8 cellular contexts compared by ENCODE assay signal in the genomic region with DNA sequence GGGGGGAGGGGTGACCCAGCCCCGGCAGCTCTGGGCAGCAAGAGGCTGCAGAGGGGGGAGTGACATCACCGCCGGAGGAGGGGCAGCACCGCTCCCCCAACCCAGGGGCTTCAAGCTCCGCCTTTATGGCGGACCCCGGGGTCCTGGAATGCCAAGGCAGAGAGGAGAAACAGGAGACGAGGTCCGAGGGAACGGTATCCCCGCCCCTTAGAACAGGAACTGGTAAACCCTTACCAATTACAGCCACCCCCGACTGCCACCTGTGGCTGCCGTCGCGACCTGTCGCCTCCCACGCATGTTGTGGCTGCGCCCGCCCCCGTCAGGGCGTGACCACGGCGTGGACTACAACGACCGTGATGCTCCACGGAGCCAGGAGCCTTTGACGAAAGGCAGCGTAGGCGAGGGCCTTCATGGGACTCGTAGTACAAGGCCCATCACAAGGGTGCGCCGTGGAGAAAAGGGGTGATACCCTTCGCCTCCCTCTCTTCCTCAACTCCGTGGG. TPM values are rescaled to one million over a fixed set of nuclear protein-coding genes. Genes with fewer than 3 reads are reported as not detected.
DNase-seq lines count a peak whose midpoint lies in the region; ATAC-seq and TF ChIP-seq lines count a peak whose summit lies in the region.

No MANE protein-coding gene starts in this region.

- peaks cover 54% of the 10 kb centered on the region for H3K4me1 Mint-ChIP-seq in activated naive CD8-positive, alpha-beta T cell treated with anti-CD3 and anti-CD28 coated beads, Interleukin-2, amount 50 U/mL, for 24 hours
- H3K4me1 Mint-ChIP-seq in type B pancreatic cell (ENCODE audit: unreplicated experiment): peaks cover 24% of the 10 kb centered on the region

- peak overlapping the region; percentile 75 for H3K4me3 Mint-ChIP-seq in activated naive CD8-positive, alpha-beta T cell treated with anti-CD3 and anti-CD28 coated beads, Interleukin-2, amount 50 U/mL, for 24 hours
- peak overlapping the region; percentile 91 for H3K4me3 Mint-ChIP-seq in type B pancreatic cell

- peaks cover 19% of the 10 kb centered on the region for H3K36me3 Mint-ChIP-seq in activated naive CD8-positive, alpha-beta T cell treated with anti-CD3 and anti-CD28 coated beads, Interleukin-2, amount 50 U/mL, for 24 hours (ENCODE audit: low read depth)
- peaks cover 8% of the 10 kb centered on the region for H3K36me3 Mint-ChIP-seq in type B pancreatic cell

- peak overlapping the region; percentile 89 for H3K27ac Mint-ChIP-seq in activated naive CD8-positive, alpha-beta T cell treated with anti-CD3 and anti-CD28 coated beads, Interleukin-2, amount 50 U/mL, for 24 hours
- H3K27ac Mint-ChIP-seq in type B pancreatic cell: peak overlapping the region; percentile 97

- H3K36me3 ChIP-seq in HUES48 (ENCODE audit: control insufficient read depth, insufficient read depth, low read length): no peaks in the 10 kb centered on the region
- H3K36me3 ChIP-seq in left ventricle myocardium inferior: no peaks in the 10 kb centered on the region
- H3K36me3 ChIP-seq in prostate gland: no peaks in the 10 kb centered on the region

- H3K27me3 Mint-ChIP-seq in activated naive CD8-positive, alpha-beta T cell treated with anti-CD3 and anti-CD28 coated beads, Interleukin-2, amount 50 U/mL, for 24 hours: peaks cover 55% of the 10 kb centered on the region
- H3K27me3 Mint-ChIP-seq in type B pancreatic cell: peaks cover 18% of the 10 kb centered on the region

- H3K4me3 ChIP-seq in HUES48 (ENCODE audit: low read depth, low read length): peak overlapping the region; percentile 79
- H3K4me3 ChIP-seq in left ventricle myocardium inferior: peak overlapping the region; percentile 69
- peak overlapping the region; percentile 18 to 45 for H3K4me3 ChIP-seq in prostate gland

- ATAC-seq in GM21367 (IDR thresholded peaks at IDR 0.05; ENCODE audit: unreplicated experiment): peak; percentile 33
- ATAC-seq in activated naive CD8-positive, alpha-beta T cell treated with anti-CD3 and anti-CD28 coated beads, Interleukin-2, amount 50 U/mL, for 24 hours: peak; percentile 67

- peak; percentile 87 for TF ChIP-seq POLR2A in prostate gland (IDR thresholded peaks at IDR 0.05)

- peak; percentile 12 for TF ChIP-seq CTCF in left ventricle myocardium inferior (IDR thresholded peaks at IDR 0.05; ENCODE audit: borderline replicate concordance)
- TF ChIP-seq CTCF in prostate gland (IDR thresholded peaks at IDR 0.05): no peak
- TF ChIP-seq CTCF in type B pancreatic cell (conservative IDR thresholded peaks at IDR 0.05): no peak

- peaks cover 3% of the 10 kb centered on the region for H3K27me3 ChIP-seq in HUES48 (ENCODE audit: control insufficient read depth, insufficient read depth, low read length)
- peaks cover 65% of the 10 kb centered on the region for H3K27me3 ChIP-seq in left ventricle myocardium inferior (ENCODE audit: low read depth)
- no peaks in the 10 kb centered on the region for H3K27me3 ChIP-seq in prostate gland (replicated peaks; ENCODE audit: insufficient read depth)

- peaks cover 11% of the 10 kb centered on the region for H3K4me1 ChIP-seq in HUES48 (ENCODE audit: control insufficient read depth, insufficient read depth, low read length)
- H3K4me1 ChIP-seq in left ventricle myocardium inferior: peaks cover 41% of the 10 kb centered on the region
- H3K4me1 ChIP-seq in prostate gland (replicated peaks): no peaks in the 10 kb centered on the region

- 4% methylated on average over 32 of the region's 34 CpGs for WGBS in prostate gland

- intact Hi-C loops in left ventricle myocardium inferior (cut with micrococcal nuclease): no loop called here
- intact Hi-C loops in prostate gland (cut with DNase I): no loop called here

- H3K27ac ChIP-seq in HUES48 (ENCODE audit: low read depth, low read length) (peak overlapping the region; percentile 98), left ventricle myocardium inferior (replicated peaks) (peak overlapping the region; percentile 78), prostate gland (peak overlapping the region; percentile 64 to 68)

- peak; percentile 95 for DNase-seq in COLO829 (ENCODE audit: low spot score)
- DNase-seq in SW 1271 (lab: John Stamatoyannopoulos, UW): peak; percentile 72 to 80
- DNase-seq in activated naive CD8-positive, alpha-beta T cell treated with anti-CD3 and anti-CD28 coated beads, Interleukin-2, amount 50 U/mL, for 24 hours: peak; percentile 89
- peak; percentile 88 for DNase-seq in left ventricle myocardium inferior
- peak; percentile 88 for DNase-seq in prostate gland (ENCODE audit: low spot score)
- DNase-seq in type B pancreatic cell (ENCODE audit: extremely low spot score, unreplicated experiment): peak; percentile 94

- no peaks in the 10 kb centered on the region for H3K9me3 ChIP-seq in HUES48 (ENCODE audit: control insufficient read depth, insufficient read depth, low read length)
- H3K9me3 ChIP-seq in left ventricle myocardium inferior (replicated peaks): no peaks in the 10 kb centered on the region
- no peaks in the 10 kb centered on the region for H3K9me3 ChIP-seq in prostate gland

- H3K9ac ChIP-seq in HUES48 (ENCODE audit: low read depth, low read length): peak overlapping the region; percentile 63

- peaks cover 5% of the 10 kb centered on the region for H3K9me3 Mint-ChIP-seq in activated naive CD8-positive, alpha-beta T cell treated with anti-CD3 and anti-CD28 coated beads, Interleukin-2, amount 50 U/mL, for 24 hours
- peaks cover 9% of the 10 kb centered on the region for H3K9me3 Mint-ChIP-seq in type B pancreatic cell

RNA-seq across cellular contexts. Expression of gene KCNC3, which starts 4.1 kb away (rescaled TPM):
- total RNA-seq in left ventricle myocardium inferior: 2.6 TPM
- 10 to 100 TPM in 1 of 2 donors, 1 to 10 TPM in 1; 3.6 to 10.6 TPM for total RNA-seq in prostate gland
- 9.5 and 11.2 TPM in 2 replicates for total RNA-seq in type B pancreatic cell (ENCODE audit: low replicate concordance)

RNA-seq across cellular contexts. Expression of gene NAPSA, which starts 32.2 kb away (rescaled TPM):
- total RNA-seq in left ventricle myocardium inferior: 0.05 TPM
- total RNA-seq in prostate gland: 1 to 10 TPM in 1 of 2 donors, under 1 TPM in 1; 0.85 to 5.0 TPM
- total RNA-seq in type B pancreatic cell (ENCODE audit: low replicate concordance): 2.3 and 6.0 TPM in 2 replicates

RNA-seq across cellular contexts. Expression of gene NR1H2, which starts 43.0 kb away (rescaled TPM):
- total RNA-seq in left ventricle myocardium inferior (71.6 TPM), prostate gland (100 to 1,000 TPM; 110 to 129 TPM), type B pancreatic cell (ENCODE audit: low replicate concordance) (30.3 and 41.0 TPM in 2 replicates)

RNA-seq across cellular contexts. Expression of gene POLD1, which starts 50.9 kb away (rescaled TPM):
- total RNA-seq in left ventricle myocardium inferior (10.8 TPM), prostate gland (10 to 100 TPM; 15.6 to 35.7 TPM), type B pancreatic cell (ENCODE audit: low replicate concordance) (43.6 and 91.8 TPM in 2 replicates)

Comparison
In these comparisons a context has a peak if more than half of its experiments do, and no peak if none do; other contexts are left out.
1. Peak in every context shown above with its lines: DNase-seq, ATAC-seq, H3K4me3 ChIP-seq and H3K27ac ChIP-seq.